8 cellular contexts compared by ENCODE assay signal in genomic region chr10:103800789-103801540, GRCh38. TPM values are rescaled to one million over a fixed set of nuclear protein-coding genes. Genes with fewer than 3 reads are reported as not detected.
DNase-seq lines count a peak whose midpoint lies in the region; ATAC-seq and TF ChIP-seq lines count a peak whose summit lies in the region.

No MANE protein-coding gene starts in this region.

- no peaks in the 10 kb centered on the region for H3K9me3 Mint-ChIP-seq in HFFc6
- H3K9me3 Mint-ChIP-seq in activated naive CD8-positive, alpha-beta T cell treated with anti-CD3 and anti-CD28 coated beads, Interleukin-2, amount 10 ng/mL, durations not matched to agents 7 days and 5 days: no peaks in the 10 kb centered on the region

- no peak overlapping the region for H3K4me3 Mint-ChIP-seq in HFFc6
- H3K4me3 Mint-ChIP-seq in activated naive CD8-positive, alpha-beta T cell treated with anti-CD3 and anti-CD28 coated beads, Interleukin-2, amount 10 ng/mL, durations not matched to agents 7 days and 5 days: peak overlapping the region; percentile 9

- H3K36me3 Mint-ChIP-seq in HFFc6 (ENCODE audit: low read depth): peaks cover 27% of the 10 kb centered on the region
- no peaks in the 10 kb centered on the region for H3K36me3 Mint-ChIP-seq in activated naive CD8-positive, alpha-beta T cell treated with anti-CD3 and anti-CD28 coated beads, Interleukin-2, amount 10 ng/mL, durations not matched to agents 7 days and 5 days

- peak; percentile 96 for ATAC-seq in activated naive CD8-positive, alpha-beta T cell treated with anti-CD3 and anti-CD28 coated beads, Interleukin-2, amount 10 ng/mL, durations not matched to agents 7 days and 5 days (ENCODE audit: low read depth)
- ATAC-seq in HG03439 (IDR thresholded peaks at IDR 0.05; ENCODE audit: unreplicated experiment): no peak

- TF ChIP-seq CTCF in HFFc6 (IDR thresholded peaks at IDR 0.05): no peak

- H3K4me1 Mint-ChIP-seq in HFFc6 (ENCODE audit: low read depth): peaks cover 39% of the 10 kb centered on the region
- H3K4me1 Mint-ChIP-seq in activated naive CD8-positive, alpha-beta T cell treated with anti-CD3 and anti-CD28 coated beads, Interleukin-2, amount 10 ng/mL, durations not matched to agents 7 days and 5 days: peaks cover 25% of the 10 kb centered on the region

- DNase-seq in GDM1 (lab: John Stamatoyannopoulos, UW) (peak; percentile 87), HFFc6 (peak; percentile 65), NCI-H526 (lab: John Stamatoyannopoulos, UW) (peak; percentile 72 to 74), putamen (ENCODE audit: low spot score) (no peak), SIG-M5 treated with dmso at 0.1 percent for 504 hours (lab: John Stamatoyannopoulos, UW; ENCODE audit: unreplicated experiment) (no peak)
- peak; percentile 53 for DNase-seq in activated naive CD8-positive, alpha-beta T cell treated with anti-CD3 and anti-CD28 coated beads, Interleukin-2, amount 10 ng/mL, durations not matched to agents 7 days and 5 days
- peak; percentile 14 for DNase-seq in stimulated activated CD8-positive, alpha-beta memory T cell treated with anti-CD3 and anti-CD28 coated beads, Interleukin-12 subunit alpha, Interleukin-12 subunit beta, amount 100 ng/mL, for 1 hour (ENCODE audit: low read depth)

- no peaks in the 10 kb centered on the region; the same call in 1 of the 2 replicates for H3K27me3 Mint-ChIP-seq in HFFc6 (ENCODE audit: insufficient read depth)
- H3K27me3 Mint-ChIP-seq in activated naive CD8-positive, alpha-beta T cell treated with anti-CD3 and anti-CD28 coated beads, Interleukin-2, amount 10 ng/mL, durations not matched to agents 7 days and 5 days: peaks cover 4% of the 10 kb centered on the region

- POLR2A ChIA-PET in activated naive CD8-positive, alpha-beta T cell treated with anti-CD3 and anti-CD28 coated beads, Interleukin-2, amount 10 ng/mL, durations not matched to agents 7 days and 5 days (lab: Charles Lee): interaction anchor here (1.6 to 2.3 kb wide), 2 partner anchors 29 to 43 kb away, joined by 5 to 7 read pairs; no protein-coding TSS in a partner anchor

- H3K27ac Mint-ChIP-seq in HFFc6: peak overlapping the region; percentile 41; the same call in 1 of the 2 replicates
- H3K27ac Mint-ChIP-seq in activated naive CD8-positive, alpha-beta T cell treated with anti-CD3 and anti-CD28 coated beads, Interleukin-2, amount 10 ng/mL, durations not matched to agents 7 days and 5 days: peak overlapping the region; percentile 39

RNA-seq across cellular contexts. Expression of gene SH3PXD2A, which starts 54.4 kb away (rescaled TPM):
- total RNA-seq in HFFc6 (2021; fragmentation: NEBNext Ultra II Directional; extraction: Animal tissue kit (Norgen Biotek cat#: 25700)): 100 to 1,000 TPM in 2 of 6 experiments, 10 to 100 TPM in 4; 75.5 to 113 (median 81.1) TPM
- 10 to 100 TPM; 14.8 to 16.0 TPM for total RNA-seq in activated naive CD8-positive, alpha-beta T cell treated with anti-CD3 and anti-CD28 coated beads, Interleukin-2, amount 10 ng/mL, durations not matched to agents 7 days and 5 days

Comparison
In these comparisons a context has a peak if more than half of its experiments do, and no peak if none do; other contexts are left out.
1. DNase-seq: peak in GDM1 (single experiment), HFFc6 (single experiment), NCI-H526 (2 of 2), activated naive CD8-positive, alpha-beta T cell treated with anti-CD3 and anti-CD28 coated beads, Interleukin-2, amount 10 ng/mL, durations not matched to agents 7 days and 5 days (single experiment) and stimulated activated CD8-positive, alpha-beta memory T cell treated with anti-CD3 and anti-CD28 coated beads, Interleukin-12 subunit alpha, Interleukin-12 subunit beta, amount 100 ng/mL, for 1 hour (single experiment); none in putamen (single experiment) and SIG-M5 treated with dmso at 0.1 percent for 504 hours (single experiment).
2. RNA of gene SH3PXD2A, which starts 54.4 kb away (total RNA-seq): 75.5 to 113 TPM in HFFc6; 14.8 to 16.0 TPM in activated naive CD8-positive, alpha-beta T cell treated with anti-CD3 and anti-CD28 coated beads, Interleukin-2, amount 10 ng/mL, durations not matched to agents 7 days and 5 days; every median in the first group is over 4 times any median in the second.